ENCODE assay signal across 9 cellular contexts in the genomic region with DNA sequence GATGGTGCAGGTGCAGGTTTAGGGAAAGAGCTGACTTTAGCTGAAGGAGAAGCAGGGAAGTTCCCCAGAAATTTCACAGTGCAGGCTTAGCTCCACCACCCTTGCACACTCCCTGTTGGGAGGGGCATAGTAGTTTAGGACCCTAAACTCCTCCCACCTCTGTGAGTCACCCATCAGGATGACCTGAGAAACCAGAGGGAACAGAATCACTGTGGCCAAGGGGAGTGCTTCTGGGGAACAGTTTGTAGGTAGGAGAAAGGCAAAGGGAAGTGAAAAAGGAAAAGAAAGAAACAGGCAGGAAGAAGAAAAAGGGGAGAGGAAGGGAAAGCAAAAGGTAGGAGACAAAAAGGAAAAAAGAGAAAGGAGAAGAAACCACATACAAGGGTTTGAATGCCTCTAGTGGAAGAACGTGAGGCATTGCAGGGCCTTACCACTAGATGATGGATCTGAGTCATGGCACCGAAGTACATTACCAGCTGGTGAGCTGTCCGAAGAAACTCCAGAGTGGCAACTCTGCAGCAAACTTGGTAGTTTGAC.
A peak's percentile ranks its signal among the peaks of the same experiment; 100 is the strongest.
DNase-seq lines count a peak whose midpoint lies in the region; ATAC-seq, FAIRE-seq and TF ChIP-seq lines count a peak whose summit lies in the region.
"Had no signal": no experiment of that assay in that cellular context is flagged by ENCODE, and none has a peak within 500 bp of the region (broad histone marks: within the 10 kb centered on the region; RNA-seq: fewer than 3 reads in every experiment).

No MANE protein-coding gene starts in this region.

- peaks cover 12% of the 10 kb centered on the region for H3K4me1 Mint-ChIP-seq in glutamatergic neuron (ENCODE audit: low read depth, unreplicated experiment)

- WGBS in HepG2 (ENCODE audit: low lambda C conversion rate) = 0% methylated on average over 3 of the region's 3 CpGs
- 32% methylated on average over 3 of the region's 3 CpGs for WGBS in right lobe of liver (ENCODE audit: insufficient coverage, low coverage, low lambda C conversion rate, missing lambda C conversion rate)

- CTCF ChIA-PET in HepG2 (lab: Yijun Ruan, JAX; ENCODE audit: low intra/inter-chr PET ratio, low total read pairs) = no interaction called here

- H3K27ac ChIP-seq in HepG2 (ENCODE audit: extremely low read length, insufficient read depth, low read length) = no peak overlapping the region
- H3K27ac ChIP-seq in right lobe of liver = no peak overlapping the region

- H3K9me3 ChIP-seq in HepG2 (ENCODE audit: low read length) (no peaks in the 10 kb centered on the region), right lobe of liver (no peaks in the 10 kb centered on the region)

- no TSS peak for BruUV-seq in HepG2 (replicated peaks; lab: Mats Ljungman, UMichigan)

- H3K36me3 ChIP-seq in HepG2 (replicated peaks in 1 of 2; ENCODE audit: control insufficient read depth in 1 of 2, insufficient read depth in 2 of 2, low read length in 2 of 2) (no peaks in the 10 kb centered on the region), right lobe of liver (no peaks in the 10 kb centered on the region)

- H3K27me3 ChIP-seq in HepG2 (ENCODE audit: control insufficient read depth in 1 of 2, insufficient read depth in 2 of 2, low read length in 2 of 2) (no peaks in the 10 kb centered on the region), right lobe of liver (no peaks in the 10 kb centered on the region)

- no peak for TF ChIP-seq EP300 in HepG2 (IDR thresholded peaks at IDR 0.05; ENCODE audit: low read depth in 2 of 2, low read length in 2 of 2)
- TF ChIP-seq EP300 in HepG2 (CRISPR knock-in tag; IDR thresholded peaks at IDR 0.05; ENCODE audit: borderline replicate concordance) = no peak

- H4K20me1 ChIP-seq in HepG2 (ENCODE audit: insufficient read depth, low read length) = no peaks in the 10 kb centered on the region

- DNase-seq in HepG2 (ENCODE audit: low spot score) (peak; percentile 12), right lobe of liver (no peak), RKO (ENCODE audit: low spot score) (peak; percentile 89), glutamatergic neuron (no peak), ureter (ENCODE audit: low spot score) (peak; percentile 46), NCI-H2081 (lab: John Stamatoyannopoulos, UW) (no peak)
- DNase-seq in stimulated activated naive CD4-positive, alpha-beta T cell (lab: John Stamatoyannopoulos, UW) = no peak

- no peak for TF ChIP-seq POLR2A in HepG2 (IDR thresholded peaks at IDR 0.05; ENCODE audit: insufficient read depth in 1 of 2, low read depth in 2 of 2, low read length in 2 of 2)
- TF ChIP-seq POLR2A in right lobe of liver (IDR thresholded peaks at IDR 0.05) = no peak

- H3K4me1 ChIP-seq in HepG2 (ENCODE audit: insufficient read depth, low read length) (no peaks in the 10 kb centered on the region), right lobe of liver (no peaks in the 10 kb centered on the region)

- ATAC-seq in HepG2 = peak; percentile 87
- no peak for ATAC-seq in right lobe of liver
- peak; percentile 94 for ATAC-seq in HG03280 (IDR thresholded peaks at IDR 0.05; ENCODE audit: unreplicated experiment)

- no peak overlapping the region for H3K9ac ChIP-seq in HepG2 (ENCODE audit: insufficient read depth, low read depth, low read length)

- no peaks in the 10 kb centered on the region for H3K36me3 Mint-ChIP-seq in glutamatergic neuron (ENCODE audit: unreplicated experiment)
- H3K36me3 Mint-ChIP-seq: activated naive CD8-positive, alpha-beta T cell had no signal

- intact Hi-C loops in HepG2 (cut with micrococcal nuclease; ENCODE audit: unreplicated experiment) = no loop called here
- intact Hi-C loops in right lobe of liver (cut with DNase I) = no loop called here

- POLR2A ChIA-PET in HepG2 (lab: Yijun Ruan, JAX) = no interaction called here

- H3K79me2 ChIP-seq in HepG2 (ENCODE audit: insufficient read depth, low read length) = no peaks in the 10 kb centered on the region

- peaks cover 1% of the 10 kb centered on the region for H3K9me3 Mint-ChIP-seq in glutamatergic neuron (ENCODE audit: unreplicated experiment)

- no peak for TF ChIP-seq RAD21 in HepG2 (CRISPR knock-in tag; IDR thresholded peaks at IDR 0.05)

- no peak overlapping the region for H3K4me2 ChIP-seq in HepG2 (ENCODE audit: low read depth, low read length)

- in situ Hi-C loops in HepG2 (cut with HindIII; ENCODE audit: extremely low pct_ligation_motif_present, low pct_unique_long_range_greater_than_20kb) = loop anchor here (5.0 to 25.0 kb wide), 2 partner anchors 1821 to 1971 kb away; partner anchors contain the start of gene TMTC2

- H3K27me3 Mint-ChIP-seq in glutamatergic neuron (ENCODE audit: unreplicated experiment) = peaks cover 3% of the 10 kb centered on the region
- H3K27me3 Mint-ChIP-seq: activated naive CD8-positive, alpha-beta T cell had no signal

- H3K27ac Mint-ChIP-seq in glutamatergic neuron (ENCODE audit: unreplicated experiment) = peak overlapping the region; percentile 13
- H3K27ac Mint-ChIP-seq: activated naive CD8-positive, alpha-beta T cell had no signal

- no peak overlapping the region for H2AFZ ChIP-seq in HepG2 (ENCODE audit: low read length)

- H3K4me3 Mint-ChIP-seq in glutamatergic neuron (ENCODE audit: unreplicated experiment) = no peak overlapping the region
- H3K4me3 Mint-ChIP-seq: activated naive CD8-positive, alpha-beta T cell had no signal

- no peak for FAIRE-seq in HepG2 (lab: Jason Lieb, UNC)

- TF ChIP-seq CTCF in HepG2 (CRISPR knock-in tag; IDR thresholded peaks at IDR 0.05) (no peak), right lobe of liver (IDR thresholded peaks at IDR 0.05) (no peak), glutamatergic neuron (IDR thresholded peaks at IDR 0.05; ENCODE audit: partially characterized antibody, unreplicated experiment) (no peak)

- H3K4me3 ChIP-seq in HepG2 (replicated peaks in 1 of 3; ENCODE audit: insufficient read depth in 1 of 3, low read depth in 2 of 3, low read length in 3 of 3) (no peak overlapping the region), right lobe of liver (no peak overlapping the region)

TF ChIP-seq in HepG2, 621 proteins besides CTCF, POLR2A, EP300 and RAD21:
- no peak for TF ChIP-seq ONECUT2 (CRISPR knock-in tag; IDR thresholded peaks at IDR 0.05)
- TF ChIP-seq PCBP1 (IDR thresholded peaks at IDR 0.05; ENCODE audit: borderline replicate concordance, low read depth, low read length) = no peak

Comparison
In these comparisons a context has a peak if more than half of its experiments do, and no peak if none do; other contexts are left out.
1. ATAC-seq: peak in HepG2 (single experiment) and HG03280 (single experiment); none in right lobe of liver (0 of 4).
2. DNase-seq: peak in HepG2 (single experiment), RKO (single experiment) and ureter (single experiment); none in right lobe of liver (0 of 3), glutamatergic neuron (single experiment), NCI-H2081 (0 of 2) and stimulated activated naive CD4-positive, alpha-beta T cell (0 of 6).